In the genomic region with DNA sequence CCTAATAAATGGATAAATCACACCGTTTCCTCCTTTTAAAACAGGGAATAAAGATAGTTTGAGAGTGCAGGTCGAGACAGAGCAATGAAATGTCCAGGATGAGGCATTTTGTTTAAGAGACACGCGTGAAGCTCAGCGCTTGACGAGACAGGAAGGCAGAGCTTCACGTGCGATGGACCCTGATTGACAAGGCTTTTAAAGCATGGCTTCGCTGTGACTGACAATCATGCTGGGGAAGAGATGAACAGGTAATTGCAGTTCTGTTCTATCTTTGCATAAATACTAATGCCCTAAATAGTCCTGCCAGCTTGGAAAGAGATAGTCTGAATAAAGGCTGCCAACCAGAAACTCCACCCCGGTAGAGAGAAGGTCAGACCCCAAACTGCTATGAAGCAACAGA, we compare ENCODE assay signal across 9 cellular contexts.
"Had no signal": no experiment of that assay in that cellular context is flagged by ENCODE, and none has a peak within 500 bp of the region (broad histone marks: within the 10 kb centered on the region; RNA-seq: fewer than 3 reads in every experiment).

No MANE protein-coding gene starts in this region.

- DNase-seq: GM23248, GOT3, H7, H9, HCEC 1CT, HFFc6 had no signal

- H3K9me3 ChIP-seq: HAP-1 had no signal

- H3K4me3 Mint-ChIP-seq: GM23338, H9, HFFc6 had no signal

- H3K27ac Mint-ChIP-seq: GM23338, H9, HFFc6 had no signal

- H3K36me3 ChIP-seq: HAP-1 had no signal

- ATAC-seq: GM23338, HCT116 had no signal

- H3K9ac ChIP-seq: GM23248 had no signal

- H3K9me3 Mint-ChIP-seq: GM23338, H9 had no signal

- H3K4me2 ChIP-seq: GM23338 had no signal

- H3K27ac ChIP-seq: GM23248 had no signal

- H2AFZ ChIP-seq: GM23248 had no signal

- H3K4me3 ChIP-seq: GM23248, GM23338, HAP-1 had no signal
